21 cellular contexts compared by ENCODE assay signal in the genomic region with DNA sequence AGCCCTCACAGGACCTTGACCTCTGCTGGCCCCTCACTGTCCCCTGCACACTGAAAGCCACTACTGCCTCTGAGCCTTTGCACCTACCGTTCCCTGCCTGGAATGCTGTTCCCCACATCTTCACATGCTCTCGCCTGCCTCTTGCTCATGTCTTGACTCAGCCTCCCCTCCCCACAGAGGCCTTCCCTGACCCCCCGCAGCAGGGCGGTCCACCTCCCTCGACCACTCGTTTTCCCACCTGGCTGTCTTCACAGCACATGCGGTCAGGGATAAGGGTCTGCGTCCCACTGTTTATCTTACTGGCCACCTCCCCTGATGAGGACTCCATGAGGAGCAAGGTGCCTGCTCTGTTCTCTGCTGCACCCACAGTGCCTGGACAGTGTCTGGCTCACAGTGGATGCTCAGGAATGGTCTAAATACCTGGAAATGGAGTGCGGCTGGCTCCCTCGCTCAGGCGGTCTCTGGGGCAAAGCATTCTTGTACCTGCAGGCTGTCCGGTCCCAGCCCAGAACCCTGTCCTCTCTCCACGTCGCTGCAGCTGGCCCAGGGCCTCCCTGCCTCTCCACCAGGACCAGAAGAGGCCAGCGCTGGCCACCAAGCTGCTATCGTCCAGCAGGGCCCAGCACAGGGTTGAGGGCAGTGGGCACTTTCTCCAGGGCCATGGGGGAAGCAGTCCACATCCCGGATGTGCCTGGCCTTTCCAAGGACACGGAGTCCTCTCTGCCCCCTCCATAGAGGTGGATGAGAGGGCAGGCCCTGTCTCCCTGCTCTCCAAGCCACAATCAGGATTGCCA.
DNase-seq lines count a peak whose midpoint lies in the region; ATAC-seq and TF ChIP-seq lines count a peak whose summit lies in the region.
"Had no signal": no experiment of that assay in that cellular context is flagged by ENCODE, and none has a peak within 500 bp of the region (broad histone marks: within the 10 kb centered on the region; RNA-seq: fewer than 3 reads in every experiment).

No MANE protein-coding gene starts in this region.

- CTCF ChIA-PET in activated CD4-positive, alpha-beta T cell treated with anti-CD3 and anti-CD28 coated beads for 36 hours (lab: Charles Lee): no interaction called here
- CTCF ChIA-PET in CD4-positive, alpha-beta memory T cell (lab: Charles Lee; ENCODE audit: partially characterized antibody): no interaction called here

- H3K4me3 Mint-ChIP-seq in activated CD4-positive, alpha-beta T cell treated with anti-CD3 and anti-CD28 coated beads for 36 hours: no peak overlapping the region
- H3K4me3 Mint-ChIP-seq in CD4-positive, alpha-beta memory T cell: peak overlapping the region in 4 of 8 donors; percentile 26 to 62 (median 52)
- H3K4me3 Mint-ChIP-seq in brain: no peak overlapping the region
- H3K4me3 Mint-ChIP-seq in naive thymus-derived CD8-positive, alpha-beta T cell: peak overlapping the region in 7 of 10 donors; percentile 21 to 67 (median 55)

- POLR2A ChIA-PET in activated CD4-positive, alpha-beta T cell treated with anti-CD3 and anti-CD28 coated beads for 36 hours (lab: Charles Lee): no interaction called here
- POLR2A ChIA-PET in CD4-positive, alpha-beta memory T cell (lab: Charles Lee; ENCODE audit: partially characterized antibody): no interaction called here
- POLR2A ChIA-PET in naive thymus-derived CD8-positive, alpha-beta T cell (lab: Charles Lee): no interaction called here

- peaks cover 38% of the 10 kb centered on the region for H3K4me1 ChIP-seq in CD4-positive, alpha-beta memory T cell (ENCODE audit: insufficient read depth, low read length)
- H3K4me1 ChIP-seq in adrenal gland (replicated peaks in 1 of 2): peaks cover 6 to 31% of the 10 kb centered on the region in 2 donors

- no peak for DNase-seq in activated CD4-positive, alpha-beta T cell treated with anti-CD3 and anti-CD28 coated beads for 36 hours
- DNase-seq in activated CD4-positive, alpha-beta T cell treated with anti-CD3 and anti-CD28 coated beads for 48 hours: no peak
- DNase-seq in CD4-positive, alpha-beta memory T cell: no peak
- DNase-seq in naive thymus-derived CD8-positive, alpha-beta T cell: no peak
- DNase-seq in adrenal gland: no peak
- no peak for DNase-seq in substantia nigra (lab: John Stamatoyannopoulos, UW)
- DNase-seq: activated CD4-positive, alpha-beta T cell treated with anti-CD3 and anti-CD28 coated beads, Interleukin-2, amount 50 U/mL, for 48 hours; activated gamma-delta T cell treated with Interleukin-2 at 50 U/mL for 16 hours; amygdala; caudate nucleus; erythroblast; hypothalamus; islet precursor cell; NCI-H1092 treated with DMSO at 0.1 percent for 48 hours; NCI-H1930; NCI-H226; retina; SHP77 treated with DMSO at 0.1 percent for 48 hours; SW 1271 had no signal

- peaks cover 46% of the 10 kb centered on the region for H3K36me3 Mint-ChIP-seq in activated CD4-positive, alpha-beta T cell treated with anti-CD3 and anti-CD28 coated beads for 36 hours (ENCODE audit: low read depth)
- peaks cover 36 to 43% of the 10 kb centered on the region in 2 donors for H3K36me3 Mint-ChIP-seq in CD4-positive, alpha-beta memory T cell
- peaks cover 56% of the 10 kb centered on the region for H3K36me3 Mint-ChIP-seq in brain
- peaks cover 0 to 23% (median 14%) of the 10 kb centered on the region in 3 donors for H3K36me3 Mint-ChIP-seq in naive thymus-derived CD8-positive, alpha-beta T cell

- TF ChIP-seq POLR2A in adrenal gland (IDR thresholded peaks at IDR 0.05): no peak

- peaks cover 32% of the 10 kb centered on the region for H3K4me1 Mint-ChIP-seq in activated CD4-positive, alpha-beta T cell treated with anti-CD3 and anti-CD28 coated beads for 36 hours
- peaks cover 29 to 67% (median 48%) of the 10 kb centered on the region in 4 donors for H3K4me1 Mint-ChIP-seq in CD4-positive, alpha-beta memory T cell
- peaks cover 57% of the 10 kb centered on the region for H3K4me1 Mint-ChIP-seq in brain
- peaks cover 26 to 63% (median 62%) of the 10 kb centered on the region in 4 donors for H3K4me1 Mint-ChIP-seq in naive thymus-derived CD8-positive, alpha-beta T cell

- intact Hi-C loops in activated CD4-positive, alpha-beta T cell treated with anti-CD3 and anti-CD28 coated beads for 36 hours (cut with DNase I, micrococcal nuclease): loop anchor here in 1 of 2 experiments (5.0 kb wide), 2 partner anchors 87 to 107 kb away; a partner anchor contains a TSS
- intact Hi-C loops in CD4-positive, alpha-beta memory T cell (cut with micrococcal nuclease): loop anchor here (10.0 kb wide), 1 partner anchor 305 kb away; no protein-coding TSS in a partner anchor
- intact Hi-C loops in adrenal gland (cut with DNase I): no loop called here

- peaks cover 4% of the 10 kb centered on the region for H3K36me3 ChIP-seq in CD4-positive, alpha-beta memory T cell (ENCODE audit: insufficient read depth, low read length)
- peaks cover 0 to 43% of the 10 kb centered on the region in 2 donors for H3K36me3 ChIP-seq in adrenal gland (replicated peaks in 1 of 2)

- H3K27me3 ChIP-seq in CD4-positive, alpha-beta memory T cell (ENCODE audit: insufficient read depth, low read length): no peaks in the 10 kb centered on the region
- H3K27me3 ChIP-seq in adrenal gland: no peaks in the 10 kb centered on the region

- H3K9me3 Mint-ChIP-seq in activated CD4-positive, alpha-beta T cell treated with anti-CD3 and anti-CD28 coated beads for 36 hours (ENCODE audit: low read depth): peaks cover 9% of the 10 kb centered on the region
- H3K9me3 Mint-ChIP-seq in CD4-positive, alpha-beta memory T cell: peaks cover 0 to 2% (median 0%) of the 10 kb centered on the region in 8 donors
- H3K9me3 Mint-ChIP-seq in brain: peaks cover 0 to 13% (median 7%) of the 10 kb centered on the region in 5 experiments
- no peaks in the 10 kb centered on the region for H3K9me3 Mint-ChIP-seq in naive thymus-derived CD8-positive, alpha-beta T cell

- H3K27me3 Mint-ChIP-seq in activated CD4-positive, alpha-beta T cell treated with anti-CD3 and anti-CD28 coated beads for 36 hours: no peaks in the 10 kb centered on the region
- no peaks in the 10 kb centered on the region for H3K27me3 Mint-ChIP-seq in CD4-positive, alpha-beta memory T cell
- no peaks in the 10 kb centered on the region for H3K27me3 Mint-ChIP-seq in brain
- no peaks in the 10 kb centered on the region for H3K27me3 Mint-ChIP-seq in naive thymus-derived CD8-positive, alpha-beta T cell

- TF ChIP-seq CTCF in brain (conservative IDR thresholded peaks at IDR 0.05) (no peak), adrenal gland (IDR thresholded peaks at IDR 0.05) (no peak)

- H3K9me3 ChIP-seq in CD4-positive, alpha-beta memory T cell (ENCODE audit: control insufficient read depth in 1 of 2, low read length in 2 of 2): no peaks in the 10 kb centered on the region
- H3K9me3 ChIP-seq in adrenal gland (replicated peaks in 1 of 3): no peaks in the 10 kb centered on the region

- no peak for ATAC-seq in activated CD4-positive, alpha-beta T cell treated with anti-CD3 and anti-CD28 coated beads for 36 hours
- ATAC-seq in naive thymus-derived CD8-positive, alpha-beta T cell: no peak
- ATAC-seq in HG03432 (IDR thresholded peaks at IDR 0.05; ENCODE audit: unreplicated experiment): no peak

- no peak overlapping the region for H3K4me3 ChIP-seq in CD4-positive, alpha-beta memory T cell (ENCODE audit: low read length in 2 of 2)
- no peak overlapping the region for H3K4me3 ChIP-seq in adrenal gland

- H3K27ac Mint-ChIP-seq in activated CD4-positive, alpha-beta T cell treated with anti-CD3 and anti-CD28 coated beads for 36 hours: peak overlapping the region; percentile 9
- peak overlapping the region in 5 of 7 donors; percentile 70 to 92 (median 84) for H3K27ac Mint-ChIP-seq in CD4-positive, alpha-beta memory T cell
- peak overlapping the region; percentile 13 to 75 (median 70) for H3K27ac Mint-ChIP-seq in brain
- H3K27ac Mint-ChIP-seq in naive thymus-derived CD8-positive, alpha-beta T cell: peak overlapping the region in 6 of 10 donors; percentile 31 to 71 (median 60)

- H3K27ac ChIP-seq in CD4-positive, alpha-beta memory T cell (ENCODE audit: low read depth, low read length): no peak overlapping the region
- H3K27ac ChIP-seq in adrenal gland (no peak overlapping the region), substantia nigra (ENCODE audit: low read depth, low read length, poor library complexity, severe bottlenecking) (no peak overlapping the region)

- 93 to 97% (median 94%) methylated on average over 11 to 18 of the region's 18 CpGs for WGBS in adrenal gland, 4 donors

Comparison
In these comparisons a context has a peak if more than half of its experiments do, and no peak if none do; other contexts are left out.
1. H3K27ac Mint-ChIP-seq: peak in every context shown above with its lines; median percentile 84 in CD4-positive, alpha-beta memory T cell; 70 in brain; 60 in naive thymus-derived CD8-positive, alpha-beta T cell; 9 in activated CD4-positive, alpha-beta T cell treated with anti-CD3 and anti-CD28 coated beads for 36 hours.
2. H3K4me3 Mint-ChIP-seq: peak in naive thymus-derived CD8-positive, alpha-beta T cell (7 of 10); none in activated CD4-positive, alpha-beta T cell treated with anti-CD3 and anti-CD28 coated beads for 36 hours (single experiment) and brain (0 of 5).